Comparison of ENCODE assay signal across 22 cellular contexts in genomic region chr1:101182627-101183387, GRCh38. TPM values are rescaled to one million over a fixed set of nuclear protein-coding genes. Genes with fewer than 3 reads are reported as not detected.
DNase-seq lines count a peak whose midpoint lies in the region; ATAC-seq and TF ChIP-seq lines count a peak whose summit lies in the region.
"Had no signal": no experiment of that assay in that cellular context is flagged by ENCODE, and none has a peak within 500 bp of the region (broad histone marks: within the 10 kb centered on the region; RNA-seq: fewer than 3 reads in every experiment).

No MANE protein-coding gene starts in this region.

- H2BK15ac ChIP-seq in IMR-90 (ENCODE audit: low read depth, low read length) = no peak overlapping the region

- no peaks in the 10 kb centered on the region for H3K36me3 Mint-ChIP-seq in activated naive CD4-positive, alpha-beta T cell treated with anti-CD3 and anti-CD28 coated beads for 36 hours (ENCODE audit: low read depth)

- no TSS peak for BruUV-seq in IMR-90 (replicated peaks; lab: Mats Ljungman, UMichigan)

- H3K9me1 ChIP-seq in IMR-90 (ENCODE audit: insufficient read depth, low read length) = peaks cover 9% of the 10 kb centered on the region

- H3K4me3 Mint-ChIP-seq in activated naive CD4-positive, alpha-beta T cell treated with anti-CD3 and anti-CD28 coated beads for 36 hours = no peak overlapping the region
- H3K4me3 Mint-ChIP-seq: CD14-positive monocyte had no signal

- H3K4me1 ChIP-seq in IMR-90 (ENCODE audit: control insufficient read depth, insufficient read depth, low read length) (peaks cover 12% of the 10 kb centered on the region), gastrocnemius medialis (peaks cover 0 to 4% of the 10 kb centered on the region in 2 donors), esophagus muscularis mucosa (peaks cover 0 to 12% (median 2%) of the 10 kb centered on the region in 4 donors)

- H4K5ac ChIP-seq in IMR-90 (ENCODE audit: low read depth, low read length) = no peak overlapping the region

- no peak overlapping the region for H4K91ac ChIP-seq in IMR-90 (ENCODE audit: insufficient read depth, low read depth, low read length)

- H3K27me3 ChIP-seq in IMR-90 (ENCODE audit: control insufficient read depth, insufficient read depth, low read length) (no peaks in the 10 kb centered on the region), brain microvascular endothelial cell (replicated peaks) (no peaks in the 10 kb centered on the region), gastrocnemius medialis (no peaks in the 10 kb centered on the region), esophagus muscularis mucosa (no peaks in the 10 kb centered on the region)
- H3K27me3 ChIP-seq: ascending aorta had no signal

- no peak overlapping the region for H3K18ac ChIP-seq in IMR-90 (ENCODE audit: low read depth, low read length)

- H3K79me1 ChIP-seq in IMR-90 (ENCODE audit: low read depth in 1 of 2, low read length in 2 of 2) = no peaks in the 10 kb centered on the region

- no peak overlapping the region for H2BK5ac ChIP-seq in IMR-90 (ENCODE audit: low read depth, low read length, poor library complexity, severe bottlenecking)

- no peaks in the 10 kb centered on the region for H3K9me3 ChIP-seq in IMR-90 (ENCODE audit: control insufficient read depth, insufficient read depth, low read length)
- H3K9me3 ChIP-seq in gastrocnemius medialis = no peaks in the 10 kb centered on the region
- H3K9me3 ChIP-seq in esophagus muscularis mucosa = no peaks in the 10 kb centered on the region
- H3K9me3 ChIP-seq: ascending aorta had no signal

- H3K27ac ChIP-seq in IMR-90 (ENCODE audit: insufficient read depth, low read length) = no peak overlapping the region
- peak overlapping the region; percentile 15 for H3K27ac ChIP-seq in brain microvascular endothelial cell
- H3K27ac ChIP-seq in gastrocnemius medialis = peak overlapping the region; percentile 65 to 78 (median 68)
- peak overlapping the region in 2 of 4 donors; percentile 11 to 44 for H3K27ac ChIP-seq in esophagus muscularis mucosa (replicated peaks in 1 of 4)
- H3K27ac ChIP-seq: ascending aorta, GM23248, SK-N-MC had no signal

- H2AFZ ChIP-seq in IMR-90 (replicated peaks; ENCODE audit: low read length, poor library complexity) = no peak overlapping the region
- H2AFZ ChIP-seq: GM23248 had no signal

- POLR2A ChIA-PET in IMR-90 (lab: Charles Lee; ENCODE audit: unreplicated experiment) = no interaction called here

- TF ChIP-seq EP300 in esophagus muscularis mucosa (IDR thresholded peaks at IDR 0.05) = no peak

- ATAC-seq in IMR-90 (ENCODE audit: low read depth) = no peak
- no peak for ATAC-seq in gastrocnemius medialis
- ATAC-seq in HG02870 (IDR thresholded peaks at IDR 0.05; ENCODE audit: unreplicated experiment) = no peak

- intact Hi-C loops in activated naive CD4-positive, alpha-beta T cell treated with anti-CD3 and anti-CD28 coated beads for 36 hours (cut with micrococcal nuclease) = no loop called here
- intact Hi-C loops in IMR-90 (cut with micrococcal nuclease) (loop anchor here (5.0 kb wide), 1 partner anchor 54 kb away; the partner anchor contains the start of gene S1PR1), gastrocnemius medialis (cut with DNase I; ENCODE audit: low total_unique reads) (no loop called here), esophagus muscularis mucosa (cut with DNase I) (no loop called here)

- no peak for TF ChIP-seq RAD21 in IMR-90 (IDR thresholded peaks at IDR 0.05; ENCODE audit: low read length)

- H3K4ac ChIP-seq in IMR-90 (ENCODE audit: low read depth, low read length) = peak overlapping the region; percentile 31; the same call in 1 of the 2 replicates

- TF ChIP-seq POLR2A in IMR-90 (IDR thresholded peaks at IDR 0.05; ENCODE audit: low read depth, low read length) = no peak
- no peak for TF ChIP-seq POLR2A in gastrocnemius medialis (IDR thresholded peaks at IDR 0.05)
- TF ChIP-seq POLR2A in esophagus muscularis mucosa (IDR thresholded peaks at IDR 0.05; ENCODE audit: low read depth) = no peak

- 0 out of 2 replicates have a peak overlapping the region, but pooled peaks have one; percentile 7 for H2AK5ac ChIP-seq in IMR-90 (ENCODE audit: low read depth, low read length)

- H4K8ac ChIP-seq in IMR-90 (ENCODE audit: low read depth in 2 of 2, low read length in 2 of 2) = 0 out of 4 replicates have a peak overlapping the region, but pooled peaks of 1 of the 2 experiments have one; percentile 45

- H3K4me2 ChIP-seq in IMR-90 (ENCODE audit: low read depth, low read length) = no peak overlapping the region

- H4K20me1 ChIP-seq in IMR-90 (ENCODE audit: insufficient read depth, low read length) = no peaks in the 10 kb centered on the region

- TF ChIP-seq CTCF in IMR-90 (conservative IDR thresholded peaks at IDR 0.05; ENCODE audit: low read depth, low read length) (no peak), brain microvascular endothelial cell (IDR thresholded peaks at IDR 0.05; ENCODE audit: low read depth, low read length, missing control alignments) (no peak), gastrocnemius medialis (IDR thresholded peaks at IDR 0.05 in 4 of 5, conservative IDR thresholded peaks at IDR 0.05 in 1 of 5) (no peak), esophagus muscularis mucosa (IDR thresholded peaks at IDR 0.05) (no peak)

- no peak for DNase-seq in activated naive CD4-positive, alpha-beta T cell treated with anti-CD3 and anti-CD28 coated beads for 36 hours
- DNase-seq in activated naive CD4-positive, alpha-beta T cell treated with anti-CD3 and anti-CD28 coated beads, Interleukin-2, amount 50 U/mL, for 16 hours = no peak
- DNase-seq in IMR-90 = no peak
- DNase-seq in brain microvascular endothelial cell = no peak
- DNase-seq in gastrocnemius medialis = no peak
- no peak for DNase-seq in GF-D8 (lab: John Stamatoyannopoulos, UW)
- DNase-seq in esophagus muscularis mucosa (ENCODE audit: extremely low spot score) = no peak
- DNase-seq: activated gamma-delta T cell, cerebellar nuclear complex, GM23248, hypothalamus, Kasumi-1, mesendoderm, naive B cell, NCI-H187, NCI-H526, occipital lobe, retina had no signal

- no peaks in the 10 kb centered on the region for H3K27me3 Mint-ChIP-seq in activated naive CD4-positive, alpha-beta T cell treated with anti-CD3 and anti-CD28 coated beads for 36 hours (ENCODE audit: low read depth)
- H3K27me3 Mint-ChIP-seq: naive B cell had no signal

- H3K23ac ChIP-seq in IMR-90 (ENCODE audit: low read depth, low read length) = no peak overlapping the region

- H2BK120ac ChIP-seq in IMR-90 (ENCODE audit: low read depth, low read length) = peak overlapping the region; percentile 47; the same call in 1 of the 2 replicates

- no peaks in the 10 kb centered on the region for H3K9me3 Mint-ChIP-seq in activated naive CD4-positive, alpha-beta T cell treated with anti-CD3 and anti-CD28 coated beads for 36 hours

- H3K36me3 ChIP-seq in IMR-90 (ENCODE audit: control insufficient read depth, insufficient read depth, low read length) = no peaks in the 10 kb centered on the region
- H3K36me3 ChIP-seq in brain microvascular endothelial cell (replicated peaks) = no peaks in the 10 kb centered on the region
- H3K36me3 ChIP-seq in gastrocnemius medialis = no peaks in the 10 kb centered on the region
- no peaks in the 10 kb centered on the region for H3K36me3 ChIP-seq in esophagus muscularis mucosa
- H3K36me3 ChIP-seq: ascending aorta had no signal

- in situ Hi-C loops in IMR-90 (cut with MboI; ENCODE audit: low sequenced_read_pairs) (no loop called here), brain microvascular endothelial cell (cut with HindIII; ENCODE audit: low pct_ligation_motif_present, low sequenced_read_pairs) (no loop called here), gastrocnemius medialis (cut with MboI; ENCODE audit: low sequenced_read_pairs in 4 of 4) (no loop called here)

- H3K14ac ChIP-seq in IMR-90 (replicated peaks; ENCODE audit: low read depth, low read length) = 0 out of 2 replicates have a peak overlapping the region, but pooled peaks have one; percentile 72

- H2BK20ac ChIP-seq in IMR-90 (ENCODE audit: low read depth, low read length) = no peak overlapping the region

- CTCF ChIA-PET in activated naive CD4-positive, alpha-beta T cell treated with anti-CD3 and anti-CD28 coated beads for 36 hours (lab: Charles Lee) = interaction anchor here (0.6 to 1.0 kb wide), 3 partner anchors 80 to 106 kb away, joined by 3 to 4 read pairs (median 3); no protein-coding TSS in a partner anchor
- CTCF ChIA-PET in IMR-90 (lab: Yijun Ruan, JAX) = interaction anchor here (1.0 kb wide), 1 partner anchor 126 kb away, joined by 3 read pairs; no protein-coding TSS in a partner anchor

- H3K9ac ChIP-seq in IMR-90 (ENCODE audit: low read depth, low read length) = no peak overlapping the region
- H3K9ac ChIP-seq: GM23248 had no signal

- H3K4me3 ChIP-seq in IMR-90 (ENCODE audit: insufficient read depth, low read depth, low read length) (no peak overlapping the region), brain microvascular endothelial cell (ENCODE audit: low read depth, low read length) (no peak overlapping the region), gastrocnemius medialis (no peak overlapping the region), esophagus muscularis mucosa (no peak overlapping the region)
- H3K4me3 ChIP-seq: ascending aorta, GM23248, SK-N-MC had no signal

- peaks cover 69% of the 10 kb centered on the region for H3K4me1 Mint-ChIP-seq in activated naive CD4-positive, alpha-beta T cell treated with anti-CD3 and anti-CD28 coated beads for 36 hours (ENCODE audit: low read depth)

- no peak overlapping the region for H3K56ac ChIP-seq in IMR-90 (ENCODE audit: extremely low read depth, insufficient read depth, low read length)

- peak overlapping the region; percentile 81 for H3K27ac Mint-ChIP-seq in activated naive CD4-positive, alpha-beta T cell treated with anti-CD3 and anti-CD28 coated beads for 36 hours
- H3K27ac Mint-ChIP-seq: CD14-positive monocyte, naive B cell had no signal

- no peak overlapping the region for H2AK9ac ChIP-seq in IMR-90 (replicated peaks; ENCODE audit: low read depth, low read length, poor library complexity)

- dilution Hi-C loops in IMR-90 (cut with HindIII; ENCODE audit: low sequenced_read_pairs, unreplicated experiment) = no loop called here

TF ChIP-seq in IMR-90, 13 proteins besides CTCF, POLR2A, EP300 and RAD21 (continues in another document):
- TF ChIP-seq CEBPB (IDR thresholded peaks at IDR 0.05; ENCODE audit: low read depth, low read length) = no peak

RNA-seq across cellular contexts. Expression of gene S1PR1, which starts 54.0 kb away (rescaled TPM):
- 100 to 1,000 TPM; 129 to 131 TPM for total RNA-seq in activated naive CD4-positive, alpha-beta T cell treated with anti-CD3 and anti-CD28 coated beads for 36 hours
- total RNA-seq in IMR-90 (2012; rRNA removed) (12.5 and 12.9 TPM in 2 replicates), gastrocnemius medialis (10 to 100 TPM; 28.8 to 54.3 (median 47.5) TPM), esophagus muscularis mucosa (10 to 100 TPM; 17.9 to 98.5 (median 77.4) TPM)
- 14.1 and 15.6 TPM in 2 replicates for polyA plus RNA-seq in IMR-90 (2012; rRNA removed)
- 6.3 and 10.1 TPM in 2 replicates for polyA plus RNA-seq in IMR-90 (2012; cell fraction: cytosol; rRNA removed)
- 6.1 TPM in 2 replicates for polyA plus RNA-seq in IMR-90 (2012; cell fraction: nucleus; rRNA removed; ENCODE audit: low replicate concordance)
